In genomic region chr1:1892079-1892762, GRCh38 we compare ENCODE assay signal across 8 cellular contexts. TPM values are rescaled to one million over a fixed set of nuclear protein-coding genes. Genes with fewer than 3 reads are reported as not detected.
A peak's percentile ranks its signal among the peaks of the same experiment; 100 is the strongest.
DNase-seq lines count a peak whose midpoint lies in the region; ATAC-seq, FAIRE-seq and TF ChIP-seq lines count a peak whose summit lies in the region.

No MANE protein-coding gene starts in this region.

- POLR2A ChIA-PET in A549 (lab: Yijun Ruan, JAX) = no interaction called here

- intact Hi-C loops in mucosa of descending colon (cut with DNase I, micrococcal nuclease) = no loop called here

- ATAC-seq in A549 (no peak), mucosa of descending colon (no peak), GM21786 (IDR thresholded peaks at IDR 0.05; ENCODE audit: unreplicated experiment) (no peak), HG03565 (IDR thresholded peaks at IDR 0.05; ENCODE audit: unreplicated experiment) (no peak)

- H3K4me3 ChIP-seq in A549 = peak overlapping the region; percentile 89
- peak overlapping the region; percentile 69 for H3K4me3 ChIP-seq in Jurkat, Clone E6-1 (ENCODE audit: low read length)
- peak overlapping the region; percentile 86 for H3K4me3 ChIP-seq in bronchial epithelial cell (ENCODE audit: low read depth, low read length)
- peak overlapping the region; percentile 84 for H3K4me3 ChIP-seq in mucosa of descending colon

- FAIRE-seq in A549 (lab: Jason Lieb, UNC) = no peak
- peak; percentile 97 for FAIRE-seq in bronchial epithelial cell (lab: Jason Lieb, UNC)

- DNase-seq in A549 (ENCODE audit: low read depth in 1 of 2, low spot score in 1 of 2) (no peak), bronchial epithelial cell (ENCODE audit: low read depth) (peak; percentile 73), mucosa of descending colon (peak in 2 of 3 donors; percentile 54 to 61), HuH-7.5 (ENCODE audit: low spot score) (no peak), DMS79 (lab: John Stamatoyannopoulos, UW) (no peak)
- DNase-seq in Jurkat, Clone E6-1 (ENCODE audit: low read depth, low spot score) = no peak

- peaks cover 2% of the 10 kb centered on the region for H3K27me3 ChIP-seq in bronchial epithelial cell (ENCODE audit: control insufficient read depth, insufficient read depth, low read length)

- H3K36me3 ChIP-seq in bronchial epithelial cell (ENCODE audit: control insufficient read depth, insufficient read depth, low read length) = peaks cover 2% of the 10 kb centered on the region
- H3K36me3 ChIP-seq in mucosa of descending colon (ENCODE audit: low read depth) = no peaks in the 10 kb centered on the region

- TF ChIP-seq POLR2A in A549 (IDR thresholded peaks at IDR 0.05; ENCODE audit: low read length) = no peak

- no peak for TF ChIP-seq RAD21 in A549 (conservative IDR thresholded peaks at IDR 0.05 in 1 of 2, IDR thresholded peaks at IDR 0.05 in 1 of 2)

- H3K4me1 ChIP-seq in A549 = peaks cover 44% of the 10 kb centered on the region
- H3K4me1 ChIP-seq in mucosa of descending colon (ENCODE audit: low read depth) = peaks cover 47% of the 10 kb centered on the region

- CTCF ChIA-PET in A549 (lab: Yijun Ruan, JAX) = interaction anchor here (1.4 to 1.6 kb wide), 2 partner anchors 9 to 14 kb away, joined by 4 to 6 read pairs; no protein-coding TSS in a partner anchor

- H3K4me2 ChIP-seq in A549 = peak overlapping the region; percentile 92

- no peaks in the 10 kb centered on the region for H3K9me3 ChIP-seq in A549
- no peaks in the 10 kb centered on the region for H3K9me3 ChIP-seq in mucosa of descending colon

- WGBS in A549 (ENCODE audit: missing lambda C conversion rate) = 84% methylated on average over 19 of the region's 21 CpGs

- H3K27ac ChIP-seq in A549 = peak overlapping the region; percentile 97 to 100

- TF ChIP-seq EP300 in A549 (IDR thresholded peaks at IDR 0.05) = no peak

- no peak for TF ChIP-seq CTCF in A549 (IDR thresholded peaks at IDR 0.05)
- TF ChIP-seq CTCF in bronchial epithelial cell (IDR thresholded peaks at IDR 0.05; ENCODE audit: insufficient read depth, low read length, severe bottlenecking) = no peak
- TF ChIP-seq CTCF in mucosa of descending colon (IDR thresholded peaks at IDR 0.05) = no peak

TF ChIP-seq in A549, 52 proteins besides CTCF, POLR2A, EP300 and RAD21:
- no peak for TF ChIP-seq PHF8 (IDR thresholded peaks at IDR 0.05; ENCODE audit: borderline replicate concordance, low read depth)
- TF ChIP-seq ATOH8 (CRISPR knock-in tag; IDR thresholded peaks at IDR 0.05; ENCODE audit: low read depth) = no peak
- no peak for TF ChIP-seq HOXB13 (CRISPR knock-in tag; IDR thresholded peaks at IDR 0.05; ENCODE audit: low read depth)
- no peak for TF ChIP-seq HOXB5 (CRISPR knock-in tag; IDR thresholded peaks at IDR 0.05)
- no peak for TF ChIP-seq NPAS2 (CRISPR knock-in tag; IDR thresholded peaks at IDR 0.05; ENCODE audit: borderline replicate concordance)
- no peak for TF ChIP-seq MYC (IDR thresholded peaks at IDR 0.05; ENCODE audit: borderline replicate concordance, low read length)
- TF ChIP-seq ZNF302 (CRISPR knock-in tag; IDR thresholded peaks at IDR 0.05) = no peak
- TF ChIP-seq EHF (CRISPR knock-in tag; IDR thresholded peaks at IDR 0.05) = no peak
- TF ChIP-seq ZSCAN20 (CRISPR knock-in tag; IDR thresholded peaks at IDR 0.05) = no peak
- no peak for TF ChIP-seq GATA3 (IDR thresholded peaks at IDR 0.05; ENCODE audit: borderline replicate concordance)
- TF ChIP-seq ELK1 (IDR thresholded peaks at IDR 0.05; ENCODE audit: low read depth, low read length) = no peak
- no peak for TF ChIP-seq HEYL (CRISPR knock-in tag; IDR thresholded peaks at IDR 0.05)
- no peak for TF ChIP-seq FOXS1 (CRISPR knock-in tag; IDR thresholded peaks at IDR 0.05)
- no peak for TF ChIP-seq RNF2 (IDR thresholded peaks at IDR 0.05; ENCODE audit: borderline replicate concordance, low read depth)
- no peak for TF ChIP-seq NR3C1 (IDR thresholded peaks at IDR 0.05)
- no peak for TF ChIP-seq MAZ (IDR thresholded peaks at IDR 0.05; ENCODE audit: borderline replicate concordance, low read depth, low read length)
- no peak for TF ChIP-seq FOSL2 (IDR thresholded peaks at IDR 0.05)
- no peak for TF ChIP-seq FOSL2 (CRISPR knock-in tag; IDR thresholded peaks at IDR 0.05)

RNA-seq across cellular contexts. Expression of gene GNB1, which starts 1.3 kb away (rescaled TPM):
- 270 and 294 TPM in 2 replicates for polyA plus RNA-seq in A549 (2011; rRNA removed)
- polyA plus RNA-seq in A549 (2012; cell fraction: cytosol; rRNA removed) = 247 and 286 TPM in 2 replicates
- 176 and 181 TPM in 2 replicates for polyA plus RNA-seq in A549 (2012; cell fraction: nucleus; rRNA removed)
- 158 to 160 TPM (median 159 TPM) in 3 replicates for polyA plus RNA-seq in A549 (2017; fragmentation: RNase III; extraction: RNeasy Plus Mini Kit Qiagen cat#74134 plus additional on column Dnase treatment)
- polyA minus RNA-seq in A549 (2011; rRNA and poly(A)+ RNA removed) = 380 and 522 TPM in 2 replicates
- polyA plus RNA-seq in Jurkat, Clone E6-1 (2012; ENCODE audit: insufficient read depth, insufficient read length) = 467 TPM
- 116 and 126 TPM in 2 replicates for total RNA-seq in bronchial epithelial cell
- 100 to 1,000 TPM; 314 to 329 (median 318) TPM for total RNA-seq in mucosa of descending colon

RNA-seq across cellular contexts. Expression of gene CALML6, which starts 22.8 kb away (rescaled TPM):
- polyA plus RNA-seq in A549 (2011; rRNA removed) (0.29 and 0.49 TPM in 2 replicates), A549 (2017; fragmentation: RNase III; extraction: RNeasy Plus Mini Kit Qiagen cat#74134 plus additional on column Dnase treatment) (0.35 to 0.55 TPM (median 0.49 TPM) in 3 replicates)
- 0.08 and 0.12 TPM in 2 replicates for polyA plus RNA-seq in A549 (2012; cell fraction: cytosol; rRNA removed)
- polyA plus RNA-seq in A549 (2012; cell fraction: nucleus; rRNA removed) = 2.3 and 2.7 TPM in 2 replicates
- not detected in 2 replicates for polyA minus RNA-seq in A549 (2011; rRNA and poly(A)+ RNA removed)
- polyA plus RNA-seq in Jurkat, Clone E6-1 (2012; ENCODE audit: insufficient read depth, insufficient read length) = not detected
- total RNA-seq in bronchial epithelial cell (under 0.01 and 0.77 TPM in 2 replicates), mucosa of descending colon (1 to 10 TPM in 1 of 3 donors, under 1 TPM in 2; 0.32 to 1.2 (median 0.43) TPM)

RNA-seq across cellular contexts. Expression of gene TMEM52, which starts 26.9 kb away (rescaled TPM):
- polyA plus RNA-seq in A549 (2011; rRNA removed) (0.41 and 0.52 TPM in 2 replicates), A549 (2017; fragmentation: RNase III; extraction: RNeasy Plus Mini Kit Qiagen cat#74134 plus additional on column Dnase treatment) (0.36 to 0.38 TPM (median 0.37 TPM) in 3 replicates)
- polyA plus RNA-seq in A549 (2012; cell fraction: cytosol; rRNA removed) = 1.5 and 2.1 TPM in 2 replicates
- polyA plus RNA-seq in A549 (2012; cell fraction: nucleus; rRNA removed) = 2.4 and 3.5 TPM in 2 replicates
- 0.54 TPM in 1 of 2 replicates, not detected in the other for polyA minus RNA-seq in A549 (2011; rRNA and poly(A)+ RNA removed)
- 2.2 TPM for polyA plus RNA-seq in Jurkat, Clone E6-1 (2012; ENCODE audit: insufficient read depth, insufficient read length)
- total RNA-seq in bronchial epithelial cell (1.4 and 1.6 TPM in 2 replicates), mucosa of descending colon (1 to 10 TPM; 1.8 to 4.0 (median 3.0) TPM)

Comparison
In these comparisons a context has a peak if more than half of its experiments do, and no peak if none do; other contexts are left out.
1. DNase-seq: peak in bronchial epithelial cell (single experiment) and mucosa of descending colon (2 of 3); none in A549 (0 of 2), Jurkat, Clone E6-1 (single experiment), HuH-7.5 (single experiment) and DMS79 (single experiment).
2. Peak in every context shown above with its lines, with median percentiles within 50 percentile points of each other: H3K4me3 ChIP-seq.